8 cellular contexts compared by ENCODE assay signal in genomic region chr10:114239117-114239993, GRCh38. TPM values are rescaled to one million over a fixed set of nuclear protein-coding genes. Genes with fewer than 3 reads are reported as not detected.
A peak's percentile ranks its signal among the peaks of the same experiment; 100 is the strongest.
DNase-seq lines count a peak whose midpoint lies in the region; ATAC-seq, FAIRE-seq and TF ChIP-seq lines count a peak whose summit lies in the region.

TSS of gene VWA2 (plus strand) at chr10:114239254. CDS start at chr10:114248714, 9,460 bp downstream.

- ATAC-seq in left colon (peak; percentile 94), GM18868 (IDR thresholded peaks at IDR 0.05; ENCODE audit: unreplicated experiment) (no peak)

- TF ChIP-seq POLR2A in H54 (IDR thresholded peaks at IDR 0.05; ENCODE audit: low read depth, low read length), result no peak

- DNase-seq in ELF-1 (ENCODE audit: low read depth, low spot score), result peak; percentile 74
- peak; percentile 54 for DNase-seq in NCI-H1092 (lab: John Stamatoyannopoulos, UW)
- DNase-seq in activated naive CD4-positive, alpha-beta T cell treated with anti-CD3 and anti-CD28 coated beads, Interleukin-2, amount 50 U/mL, for 16 hours, result peak; percentile 16
- peak; percentile 49 to 64 for DNase-seq in left colon
- peak; percentile 62 for DNase-seq in stimulated activated CD8-positive, alpha-beta memory T cell treated with anti-CD3 and anti-CD28 coated beads, Interleukin-4, amount 100 ng/mL, for 48 hours
- DNase-seq in H54 (ENCODE audit: insufficient read length, low spot score), result no peak
- no peak for DNase-seq in SKM-1 treated with dmso at 0.1 percent for 144 hours (lab: John Stamatoyannopoulos, UW; ENCODE audit: unreplicated experiment)

- FAIRE-seq in H54 (lab: Jason Lieb, UNC), result no peak

- intact Hi-C loops in left colon (cut with DNase I, micrococcal nuclease), result no loop called here

RNA-seq across cellular contexts. Expression of gene VWA2, which starts in this region (rescaled TPM):
- 1 to 10 TPM; 1.1 to 1.5 TPM for total RNA-seq in left colon

Comparison
In these comparisons a context has a peak if more than half of its experiments do, and no peak if none do; other contexts are left out.
1. DNase-seq: peak in ELF-1 (single experiment), NCI-H1092 (single experiment), activated naive CD4-positive, alpha-beta T cell treated with anti-CD3 and anti-CD28 coated beads, Interleukin-2, amount 50 U/mL, for 16 hours (single experiment), left colon (2 of 2) and stimulated activated CD8-positive, alpha-beta memory T cell treated with anti-CD3 and anti-CD28 coated beads, Interleukin-4, amount 100 ng/mL, for 48 hours (single experiment); none in H54 (single experiment) and SKM-1 treated with dmso at 0.1 percent for 144 hours (single experiment).